Comparison of ENCODE assay signal across 28 cellular contexts in the genomic region with DNA sequence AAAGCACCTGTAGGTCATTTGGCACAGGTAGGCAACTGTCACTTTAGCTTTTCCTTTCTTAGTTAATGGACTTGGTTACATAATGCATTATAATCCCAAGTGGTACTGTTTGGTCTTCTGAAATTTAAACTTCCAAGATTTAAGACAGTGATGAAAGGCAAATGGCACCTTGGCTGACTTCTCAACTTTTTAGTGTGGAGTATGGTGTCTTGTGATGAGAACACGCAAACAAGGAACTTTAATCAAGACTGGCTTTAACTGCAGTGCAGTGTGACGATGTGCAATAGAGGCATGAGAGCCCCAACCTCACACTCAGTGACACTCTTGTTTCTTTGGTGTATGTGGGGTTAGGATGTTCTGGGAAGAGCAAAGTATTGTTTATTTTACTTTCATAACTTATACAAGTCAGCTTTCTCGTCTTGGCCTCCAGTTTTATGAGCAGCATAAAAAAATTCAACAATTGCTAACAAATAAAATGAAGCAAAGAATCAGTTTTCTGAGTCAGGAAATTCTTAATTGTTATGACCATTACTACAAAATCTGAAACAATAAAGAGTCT.
"Had no signal": no experiment of that assay in that cellular context is flagged by ENCODE, and none has a peak within 500 bp of the region (broad histone marks: within the 10 kb centered on the region; RNA-seq: fewer than 3 reads in every experiment).

No MANE protein-coding gene starts in this region.

- H3K27me3 ChIP-seq: adrenal gland, ascending aorta, brain microvascular endothelial cell, heart right ventricle, neutrophil, right lobe of liver, stomach, testis, upper lobe of left lung had no signal

- H3K9ac ChIP-seq: parathyroid adenoma had no signal

- H3K27ac ChIP-seq: adrenal gland, ascending aorta, brain microvascular endothelial cell, heart right ventricle, neutrophil, parathyroid adenoma, right lobe of liver, testis, upper lobe of left lung had no signal

- H3K36me3 ChIP-seq: adrenal gland, ascending aorta, brain microvascular endothelial cell, heart right ventricle, neutrophil, right lobe of liver, stomach, upper lobe of left lung had no signal

- H3K4me3 ChIP-seq: adrenal gland, ascending aorta, heart right ventricle, right lobe of liver, smooth muscle cell, stomach, testis, upper lobe of left lung had no signal

- H3K4me1 Mint-ChIP-seq: stimulated activated memory B cell treated with anti-CD40 and anti-IgM and Interleukin-4, amounts not matched to agents 10 μg/mL and 1 μg/mL and 100 μg/mL, for 72 hours had no signal

- DNase-seq: activated CD4-positive, alpha-beta T cell treated with anti-CD3 and anti-CD28 coated beads, Interleukin-2, amount 50 U/mL, for 4 hours; activated CD8-positive, alpha-beta memory T cell treated with anti-CD3 and anti-CD28 coated beads, Interleukin-2, amount 50 U/mL, for 48 hours; activated naive CD4-positive, alpha-beta T cell; activated T-cell treated with anti-CD3 and anti-CD28 coated beads, Interleukin-2, amount 50 U/mL, for 4 hours; adrenal gland; brain microvascular endothelial cell; caudate nucleus; dermis blood vessel endothelial cell; effector CD8-positive, alpha-beta T cell; heart right ventricle; islet precursor cell; left cardiac atrium; midbrain; right lobe of liver; stimulated activated CD4-positive, alpha-beta T cell treated with anti-CD3 and anti-CD28 coated beads, Interleukin-15, amount 100 ng/mL, for 24 hours; stomach; T-helper 1 cell; testis; upper lobe of left lung had no signal

- H3K27me3 Mint-ChIP-seq: activated naive CD8-positive, alpha-beta T cell; stimulated activated memory B cell treated with anti-CD40 and anti-IgM and Interleukin-4, amounts not matched to agents 10 μg/mL and 1 μg/mL and 100 μg/mL, for 72 hours had no signal

- H3K4me3 Mint-ChIP-seq: activated naive CD8-positive, alpha-beta T cell; activated T-cell treated with anti-CD3 and anti-CD28 coated beads, Interleukin-2, amount 50 U/mL, for 4 hours; nephron; stimulated activated memory B cell treated with anti-CD40 and anti-IgM and Interleukin-4, amounts not matched to agents 10 μg/mL and 1 μg/mL and 100 μg/mL, for 72 hours had no signal

- H3K27ac Mint-ChIP-seq: activated naive CD8-positive, alpha-beta T cell; activated T-helper 2 cell treated with anti-CD3 and anti-CD28 coated beads, Interferon-gamma antibody, Interleukin-2, Interleukin-4, amounts not matched to agents 10 μg/mL and 5 μg/mL and 100 μg/mL, durations not matched to agents 14 hours and 24 hours and 36 hours; nephron; stimulated activated memory B cell treated with anti-CD40 and anti-IgM and Interleukin-4, amounts not matched to agents 10 μg/mL and 1 μg/mL and 100 μg/mL, for 72 hours had no signal

- H3K9me3 ChIP-seq: adrenal gland, ascending aorta, heart right ventricle, neutrophil, right lobe of liver, stomach, testis, upper lobe of left lung had no signal

- ATAC-seq: activated T-cell treated with anti-CD3 and anti-CD28 coated beads, Interleukin-2, amount 50 U/mL, for 4 hours; esophagus mucosa; heart right ventricle; left cardiac atrium; right lobe of liver; stimulated activated memory B cell treated with anti-CD40 and anti-IgM and Interleukin-4, amounts not matched to agents 10 μg/mL and 1 μg/mL and 100 μg/mL, for 72 hours had no signal

- H3K9me3 Mint-ChIP-seq: activated T-cell treated with anti-CD3 and anti-CD28 coated beads, Interleukin-2, amount 50 U/mL, for 4 hours; activated T-helper 2 cell treated with anti-CD3 and anti-CD28 coated beads, Interferon-gamma antibody, Interleukin-2, Interleukin-4, amounts not matched to agents 10 μg/mL and 5 μg/mL and 100 μg/mL, durations not matched to agents 14 hours and 24 hours and 36 hours; nephron; stimulated activated memory B cell treated with anti-CD40 and anti-IgM and Interleukin-4, amounts not matched to agents 10 μg/mL and 1 μg/mL and 100 μg/mL, for 72 hours had no signal

- H3K4me1 ChIP-seq: adrenal gland, ascending aorta, heart right ventricle, parathyroid adenoma, right lobe of liver, stomach, testis, upper lobe of left lung had no signal

- H3K36me3 Mint-ChIP-seq: activated naive CD8-positive, alpha-beta T cell; stimulated activated memory B cell treated with anti-CD40 and anti-IgM and Interleukin-4, amounts not matched to agents 10 μg/mL and 1 μg/mL and 100 μg/mL, for 72 hours had no signal
